In the genomic region with DNA sequence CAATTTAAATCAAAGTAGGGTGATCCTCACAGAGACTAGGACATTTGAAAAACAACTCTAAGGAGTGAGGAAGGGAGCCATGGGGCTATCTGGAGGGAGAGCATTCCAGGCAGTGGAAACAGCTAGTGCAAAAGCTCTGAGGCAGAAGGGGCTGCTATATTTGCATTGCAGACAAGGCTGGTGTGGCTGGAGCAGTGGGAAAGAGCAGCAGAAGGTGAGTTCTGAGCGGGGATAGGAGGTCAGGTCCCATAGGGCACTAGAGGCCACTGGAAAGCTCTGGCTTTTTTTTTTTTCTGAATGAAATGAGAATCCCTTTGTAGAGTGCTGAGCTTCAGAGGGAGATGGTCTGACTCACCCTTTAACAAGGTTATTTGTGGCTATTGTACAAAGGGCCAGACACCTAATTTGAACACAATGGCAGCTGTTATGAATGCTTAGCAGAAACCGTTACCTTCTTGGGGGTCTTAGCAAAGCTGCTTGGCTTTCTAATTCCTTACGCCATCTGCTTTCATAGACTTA, we compare ENCODE assay signal across 25 cellular contexts.
DNase-seq lines count a peak whose midpoint lies in the region; ATAC-seq and TF ChIP-seq lines count a peak whose summit lies in the region.
"Had no signal": no experiment of that assay in that cellular context is flagged by ENCODE, and none has a peak within 500 bp of the region (broad histone marks: within the 10 kb centered on the region; RNA-seq: fewer than 3 reads in every experiment).

No MANE protein-coding gene starts in this region.

- no peak overlapping the region for H3K4me3 Mint-ChIP-seq in mesothelial cell of epicardium
- H3K4me3 Mint-ChIP-seq: CD8-positive, alpha-beta T cell; IgD-negative memory B cell had no signal

- CTCF ChIA-PET in HEK293 (lab: Yijun Ruan, JAX): interaction anchor here (2.5 kb wide), 1 partner anchor 26 kb away, joined by 9 read pairs; no protein-coding TSS in a partner anchor

- DNase-seq in NCI-H2227 treated with DMSO at 0.1 percent for 48 hours (lab: John Stamatoyannopoulos, UW) (peak; percentile 17), SW480 (ENCODE audit: low spot score) (peak; percentile 85), mesenteric fat pad (ENCODE audit: low spot score) (peak; percentile 24), EL (no peak), mesothelial cell of epicardium (ENCODE audit: low spot score in 2 of 2, unreplicated experiment in 2 of 2) (no peak), A172 (ENCODE audit: low spot score) (no peak)
- DNase-seq: AML-193; C1 segment of cervical spinal cord; Calu3; CD8-positive, alpha-beta T cell; DMS79; GOT3; HCEC 1CT; NCI-H1105 treated with DMSO at 0.1 percent for 48 hours; NCI-H1694 treated with DMSO at 0.1 percent for 48 hours; NCI-H2081 treated with DMSO at 0.1 percent for 48 hours; NCI-H226; NCI-H526; NK-92 treated with Interleukin-12 subunit alpha and Interleukin-12 subunit beta, amount 100 ng/mL, for 24 hours; SIG-M5; SK-N-SH had no signal

- no peaks in the 10 kb centered on the region for H3K36me3 ChIP-seq in HEK293 (ENCODE audit: control insufficient read depth in 2 of 2, insufficient read depth in 1 of 2, low read length in 2 of 2)

- no peak overlapping the region for H3K4me3 ChIP-seq in HEK293 (ENCODE audit: low read depth, low read length)

- H3K9me3 Mint-ChIP-seq in mesothelial cell of epicardium: no peaks in the 10 kb centered on the region
- H3K9me3 Mint-ChIP-seq: CD8-positive, alpha-beta T cell had no signal

- POLR2A ChIA-PET in HEK293 (lab: Yijun Ruan, JAX): no interaction called here

- H3K9me3 ChIP-seq in HEK293 (ENCODE audit: control insufficient read depth, insufficient read depth, low read depth, low read length): no peaks in the 10 kb centered on the region
- H3K9me3 ChIP-seq: SK-N-SH had no signal

- H3K4me1 ChIP-seq in HEK293 (ENCODE audit: control insufficient read depth, insufficient read depth, low read length): no peaks in the 10 kb centered on the region

- no peak for ATAC-seq in HG03460 (IDR thresholded peaks at IDR 0.05; ENCODE audit: unreplicated experiment)
- ATAC-seq: CD8-positive, alpha-beta T cell; Panc1 had no signal

- H3K27me3 Mint-ChIP-seq in mesothelial cell of epicardium (ENCODE audit: low read depth): peaks cover 45% of the 10 kb centered on the region

- H3K27ac Mint-ChIP-seq in mesothelial cell of epicardium: no peak overlapping the region
- H3K27ac Mint-ChIP-seq: CD8-positive, alpha-beta T cell; IgD-negative memory B cell had no signal

- TF ChIP-seq CTCF in HEK293 (tag by site-specific recombination; IDR thresholded peaks at IDR 0.05) (no peak), mesothelial cell of epicardium (IDR thresholded peaks at IDR 0.05; ENCODE audit: unreplicated experiment) (no peak)

- no peak overlapping the region for H3K27ac ChIP-seq in HEK293 (ENCODE audit: extremely low read depth, low read depth, low read length)

- H3K4me1 Mint-ChIP-seq in mesothelial cell of epicardium: no peaks in the 10 kb centered on the region
- H3K4me1 Mint-ChIP-seq: IgD-negative memory B cell had no signal

- H3K36me3 Mint-ChIP-seq in mesothelial cell of epicardium: no peaks in the 10 kb centered on the region
- H3K36me3 Mint-ChIP-seq: CD8-positive, alpha-beta T cell; IgD-negative memory B cell had no signal

TF ChIP-seq in HEK293, 187 proteins besides CTCF, POLR2A, EP300 and RAD21:
- TF ChIP-seq, protein P1, sequence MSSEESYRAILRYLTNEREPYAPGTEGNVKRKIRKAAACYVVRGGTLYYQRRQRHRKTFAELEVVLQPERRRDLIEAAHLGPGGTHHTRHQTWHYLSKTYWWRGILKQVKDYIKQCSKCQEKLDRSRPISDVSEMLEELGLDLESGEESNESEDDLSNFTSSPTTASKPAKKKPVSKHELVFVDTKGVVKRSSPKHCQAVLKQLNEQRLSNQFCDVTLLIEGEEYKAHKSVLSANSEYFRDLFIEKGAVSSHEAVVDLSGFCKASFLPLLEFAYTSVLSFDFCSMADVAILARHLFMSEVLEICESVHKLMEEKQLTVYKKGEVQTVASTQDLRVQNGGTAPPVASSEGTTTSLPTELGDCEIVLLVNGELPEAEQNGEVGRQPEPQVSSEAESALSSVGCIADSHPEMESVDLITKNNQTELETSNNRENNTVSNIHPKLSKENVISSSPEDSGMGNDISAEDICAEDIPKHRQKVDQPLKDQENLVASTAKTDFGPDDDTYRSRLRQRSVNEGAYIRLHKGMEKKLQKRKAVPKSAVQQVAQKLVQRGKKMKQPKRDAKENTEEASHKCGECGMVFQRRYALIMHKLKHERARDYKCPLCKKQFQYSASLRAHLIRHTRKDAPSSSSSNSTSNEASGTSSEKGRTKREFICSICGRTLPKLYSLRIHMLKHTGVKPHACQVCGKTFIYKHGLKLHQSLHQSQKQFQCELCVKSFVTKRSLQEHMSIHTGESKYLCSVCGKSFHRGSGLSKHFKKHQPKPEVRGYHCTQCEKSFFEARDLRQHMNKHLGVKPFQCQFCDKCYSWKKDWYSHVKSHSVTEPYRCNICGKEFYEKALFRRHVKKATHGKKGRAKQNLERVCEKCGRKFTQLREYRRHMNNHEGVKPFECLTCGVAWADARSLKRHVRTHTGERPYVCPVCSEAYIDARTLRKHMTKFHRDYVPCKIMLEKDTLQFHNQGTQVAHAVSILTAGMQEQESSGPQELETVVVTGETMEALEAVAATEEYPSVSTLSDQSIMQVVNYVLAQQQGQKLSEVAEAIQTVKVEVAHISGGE (tag by site-specific recombination; conservative IDR thresholded peaks at IDR 0.05; ENCODE audit: low read depth): no peak
- TF ChIP-seq ZSCAN16 (tag by site-specific recombination; IDR thresholded peaks at IDR 0.05) (no peak), ZNF23 (tag by site-specific recombination; IDR thresholded peaks at IDR 0.05; ENCODE audit: borderline replicate concordance) (no peak), ZNF16 (tag by site-specific recombination; IDR thresholded peaks at IDR 0.05; ENCODE audit: low read depth) (0 out of 2 replicates have a peak, but pooled peaks have one; percentile 34), ZNF311 (tag by site-specific recombination; IDR thresholded peaks at IDR 0.05; ENCODE audit: borderline replicate concordance) (no peak)
TF ChIP-seq in HEK293: peak in this region for 1.

Comparison
In these comparisons a context has a peak if more than half of its experiments do, and no peak if none do; other contexts are left out.
1. DNase-seq: peak in NCI-H2227 treated with DMSO at 0.1 percent for 48 hours (single experiment), SW480 (single experiment) and mesenteric fat pad (single experiment); none in EL (single experiment), mesothelial cell of epicardium (0 of 2) and A172 (single experiment).